Comparison of ENCODE assay signal across 1 cellular context in the genomic region with DNA sequence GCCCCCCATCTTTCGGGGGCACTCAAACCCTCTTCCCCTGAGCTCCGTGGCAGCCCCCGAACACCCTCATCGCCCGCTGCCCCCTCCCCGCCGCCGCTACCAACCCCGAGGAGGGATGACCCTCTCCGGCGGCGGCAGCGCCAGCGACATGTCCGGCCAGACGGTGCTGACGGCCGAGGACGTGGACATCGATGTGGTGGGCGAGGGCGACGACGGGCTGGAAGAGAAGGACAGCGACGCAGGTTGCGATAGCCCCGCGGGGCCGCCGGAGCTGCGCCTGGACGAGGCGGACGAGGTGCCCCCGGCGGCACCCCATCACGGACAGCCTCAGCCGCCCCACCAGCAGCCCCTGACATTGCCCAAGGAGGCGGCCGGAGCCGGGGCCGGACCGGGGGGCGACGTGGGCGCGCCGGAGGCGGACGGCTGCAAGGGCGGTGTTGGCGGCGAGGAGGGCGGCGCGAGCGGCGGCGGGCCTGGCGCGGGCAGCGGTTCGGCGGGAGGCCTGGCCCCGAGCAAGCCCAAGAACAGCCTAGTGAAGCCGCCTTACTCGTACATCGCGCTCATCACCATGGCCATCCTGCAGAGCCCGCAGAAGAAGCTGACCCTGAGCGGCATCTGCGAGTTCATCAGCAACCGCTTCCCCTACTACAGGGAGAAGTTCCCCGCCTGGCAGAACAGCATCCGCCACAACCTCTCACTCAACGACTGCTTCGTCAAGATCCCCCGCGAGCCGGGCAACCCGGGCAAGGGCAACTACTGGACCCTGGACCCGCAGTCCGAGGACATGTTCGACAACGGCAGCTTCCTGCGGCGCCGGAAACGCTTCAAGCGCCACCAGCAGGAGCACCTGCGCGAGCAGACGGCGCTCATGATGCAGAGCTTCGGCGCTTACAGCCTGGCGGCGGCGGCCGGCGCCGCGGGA.
A peak's percentile ranks its signal among the peaks of the same experiment; 100 is the strongest.
TF ChIP-seq lines count a peak whose summit lies in the region.

No MANE protein-coding gene starts in this region.

TF ChIP-seq in K562, 482 proteins besides CTCF, POLR2A, EP300 and RAD21 (continued from another document and continues in another):
- peak; percentile 77 for TF ChIP-seq ZBTB40 (IDR thresholded peaks at IDR 0.05)
- TF ChIP-seq ZBTB40 (CRISPR knock-in tag; IDR thresholded peaks at IDR 0.05), result no peak
- TF ChIP-seq C11orf30 (IDR thresholded peaks at IDR 0.05; ENCODE audit: low read depth), result peak; percentile 13; the same call in 1 of the 2 replicates
- TF ChIP-seq ZNF239 (CRISPR knock-in tag; IDR thresholded peaks at IDR 0.05), result no peak
- no peak for TF ChIP-seq ZNF124 (CRISPR knock-in tag; IDR thresholded peaks at IDR 0.05)
- TF ChIP-seq NRF1 (conservative IDR thresholded peaks at IDR 0.05 in 1 of 2, IDR thresholded peaks at IDR 0.05 in 1 of 2), result peak; percentile 28 to 52; a peak in 3 of 4 replicates
- TF ChIP-seq RBFOX2 (IDR thresholded peaks at IDR 0.05; ENCODE audit: low read depth, low read length), result peak; percentile 44; the same call in 1 of the 2 replicates
- no peak for TF ChIP-seq ZNF609 (CRISPR knock-in tag; IDR thresholded peaks at IDR 0.05; ENCODE audit: borderline replicate concordance)
- peak; percentile 17; the same call in 1 of the 2 replicates for TF ChIP-seq SMAD4 (CRISPR knock-in tag; conservative IDR thresholded peaks at IDR 0.05)
- TF ChIP-seq SETDB1 (IDR thresholded peaks at IDR 0.05; ENCODE audit: low read length), result no peak
- TF ChIP-seq KLF6 (CRISPR knock-in tag; IDR thresholded peaks at IDR 0.05; ENCODE audit: borderline replicate concordance), result no peak
- no peak for TF ChIP-seq TRIM25 (IDR thresholded peaks at IDR 0.05; ENCODE audit: borderline replicate concordance)
- no peak for TF ChIP-seq ZNF263 (CRISPR knock-in tag; IDR thresholded peaks at IDR 0.05; ENCODE audit: borderline replicate concordance)
- no peak for TF ChIP-seq CHCHD3 (CRISPR knock-in tag; IDR thresholded peaks at IDR 0.05)
- TF ChIP-seq PHF20 (IDR thresholded peaks at IDR 0.05; ENCODE audit: partially characterized antibody), result no peak
- no peak for TF ChIP-seq GATAD2B (IDR thresholded peaks at IDR 0.05; ENCODE audit: borderline replicate concordance)
- TF ChIP-seq, protein P1, sequence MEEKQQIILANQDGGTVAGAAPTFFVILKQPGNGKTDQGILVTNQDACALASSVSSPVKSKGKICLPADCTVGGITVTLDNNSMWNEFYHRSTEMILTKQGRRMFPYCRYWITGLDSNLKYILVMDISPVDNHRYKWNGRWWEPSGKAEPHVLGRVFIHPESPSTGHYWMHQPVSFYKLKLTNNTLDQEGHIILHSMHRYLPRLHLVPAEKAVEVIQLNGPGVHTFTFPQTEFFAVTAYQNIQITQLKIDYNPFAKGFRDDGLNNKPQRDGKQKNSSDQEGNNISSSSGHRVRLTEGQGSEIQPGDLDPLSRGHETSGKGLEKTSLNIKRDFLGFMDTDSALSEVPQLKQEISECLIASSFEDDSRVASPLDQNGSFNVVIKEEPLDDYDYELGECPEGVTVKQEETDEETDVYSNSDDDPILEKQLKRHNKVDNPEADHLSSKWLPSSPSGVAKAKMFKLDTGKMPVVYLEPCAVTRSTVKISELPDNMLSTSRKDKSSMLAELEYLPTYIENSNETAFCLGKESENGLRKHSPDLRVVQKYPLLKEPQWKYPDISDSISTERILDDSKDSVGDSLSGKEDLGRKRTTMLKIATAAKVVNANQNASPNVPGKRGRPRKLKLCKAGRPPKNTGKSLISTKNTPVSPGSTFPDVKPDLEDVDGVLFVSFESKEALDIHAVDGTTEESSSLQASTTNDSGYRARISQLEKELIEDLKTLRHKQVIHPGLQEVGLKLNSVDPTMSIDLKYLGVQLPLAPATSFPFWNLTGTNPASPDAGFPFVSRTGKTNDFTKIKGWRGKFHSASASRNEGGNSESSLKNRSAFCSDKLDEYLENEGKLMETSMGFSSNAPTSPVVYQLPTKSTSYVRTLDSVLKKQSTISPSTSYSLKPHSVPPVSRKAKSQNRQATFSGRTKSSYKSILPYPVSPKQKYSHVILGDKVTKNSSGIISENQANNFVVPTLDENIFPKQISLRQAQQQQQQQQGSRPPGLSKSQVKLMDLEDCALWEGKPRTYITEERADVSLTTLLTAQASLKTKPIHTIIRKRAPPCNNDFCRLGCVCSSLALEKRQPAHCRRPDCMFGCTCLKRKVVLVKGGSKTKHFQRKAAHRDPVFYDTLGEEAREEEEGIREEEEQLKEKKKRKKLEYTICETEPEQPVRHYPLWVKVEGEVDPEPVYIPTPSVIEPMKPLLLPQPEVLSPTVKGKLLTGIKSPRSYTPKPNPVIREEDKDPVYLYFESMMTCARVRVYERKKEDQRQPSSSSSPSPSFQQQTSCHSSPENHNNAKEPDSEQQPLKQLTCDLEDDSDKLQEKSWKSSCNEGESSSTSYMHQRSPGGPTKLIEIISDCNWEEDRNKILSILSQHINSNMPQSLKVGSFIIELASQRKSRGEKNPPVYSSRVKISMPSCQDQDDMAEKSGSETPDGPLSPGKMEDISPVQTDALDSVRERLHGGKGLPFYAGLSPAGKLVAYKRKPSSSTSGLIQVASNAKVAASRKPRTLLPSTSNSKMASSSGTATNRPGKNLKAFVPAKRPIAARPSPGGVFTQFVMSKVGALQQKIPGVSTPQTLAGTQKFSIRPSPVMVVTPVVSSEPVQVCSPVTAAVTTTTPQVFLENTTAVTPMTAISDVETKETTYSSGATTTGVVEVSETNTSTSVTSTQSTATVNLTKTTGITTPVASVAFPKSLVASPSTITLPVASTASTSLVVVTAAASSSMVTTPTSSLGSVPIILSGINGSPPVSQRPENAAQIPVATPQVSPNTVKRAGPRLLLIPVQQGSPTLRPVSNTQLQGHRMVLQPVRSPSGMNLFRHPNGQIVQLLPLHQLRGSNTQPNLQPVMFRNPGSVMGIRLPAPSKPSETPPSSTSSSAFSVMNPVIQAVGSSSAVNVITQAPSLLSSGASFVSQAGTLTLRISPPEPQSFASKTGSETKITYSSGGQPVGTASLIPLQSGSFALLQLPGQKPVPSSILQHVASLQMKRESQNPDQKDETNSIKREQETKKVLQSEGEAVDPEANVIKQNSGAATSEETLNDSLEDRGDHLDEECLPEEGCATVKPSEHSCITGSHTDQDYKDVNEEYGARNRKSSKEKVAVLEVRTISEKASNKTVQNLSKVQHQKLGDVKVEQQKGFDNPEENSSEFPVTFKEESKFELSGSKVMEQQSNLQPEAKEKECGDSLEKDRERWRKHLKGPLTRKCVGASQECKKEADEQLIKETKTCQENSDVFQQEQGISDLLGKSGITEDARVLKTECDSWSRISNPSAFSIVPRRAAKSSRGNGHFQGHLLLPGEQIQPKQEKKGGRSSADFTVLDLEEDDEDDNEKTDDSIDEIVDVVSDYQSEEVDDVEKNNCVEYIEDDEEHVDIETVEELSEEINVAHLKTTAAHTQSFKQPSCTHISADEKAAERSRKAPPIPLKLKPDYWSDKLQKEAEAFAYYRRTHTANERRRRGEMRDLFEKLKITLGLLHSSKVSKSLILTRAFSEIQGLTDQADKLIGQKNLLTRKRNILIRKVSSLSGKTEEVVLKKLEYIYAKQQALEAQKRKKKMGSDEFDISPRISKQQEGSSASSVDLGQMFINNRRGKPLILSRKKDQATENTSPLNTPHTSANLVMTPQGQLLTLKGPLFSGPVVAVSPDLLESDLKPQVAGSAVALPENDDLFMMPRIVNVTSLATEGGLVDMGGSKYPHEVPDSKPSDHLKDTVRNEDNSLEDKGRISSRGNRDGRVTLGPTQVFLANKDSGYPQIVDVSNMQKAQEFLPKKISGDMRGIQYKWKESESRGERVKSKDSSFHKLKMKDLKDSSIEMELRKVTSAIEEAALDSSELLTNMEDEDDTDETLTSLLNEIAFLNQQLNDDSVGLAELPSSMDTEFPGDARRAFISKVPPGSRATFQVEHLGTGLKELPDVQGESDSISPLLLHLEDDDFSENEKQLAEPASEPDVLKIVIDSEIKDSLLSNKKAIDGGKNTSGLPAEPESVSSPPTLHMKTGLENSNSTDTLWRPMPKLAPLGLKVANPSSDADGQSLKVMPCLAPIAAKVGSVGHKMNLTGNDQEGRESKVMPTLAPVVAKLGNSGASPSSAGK (IDR thresholded peaks at IDR 0.05), result peak; percentile 62
- no peak for TF ChIP-seq KDM5B (IDR thresholded peaks at IDR 0.05; ENCODE audit: insufficient replicate concordance, low read depth, low read length)
